In genomic region chrX:129577473-129577872, GRCh38 we compare ENCODE assay signal across 12 cellular contexts. TPM values are rescaled to one million over a fixed set of nuclear protein-coding genes. Genes with fewer than 3 reads are reported as not detected.
A peak's percentile ranks its signal among the peaks of the same experiment; 100 is the strongest.
DNase-seq lines count a peak whose midpoint lies in the region; ATAC-seq and TF ChIP-seq lines count a peak whose summit lies in the region.
"Had no signal": no experiment of that assay in that cellular context is flagged by ENCODE, and none has a peak within 500 bp of the region (broad histone marks: within the 10 kb centered on the region; RNA-seq: fewer than 3 reads in every experiment).

No MANE protein-coding gene starts in this region.

- dilution Hi-C loops in IMR-90 (cut with HindIII; ENCODE audit: low sequenced_read_pairs, unreplicated experiment), result no loop called here

- no peaks in the 10 kb centered on the region for H4K20me1 ChIP-seq in IMR-90 (ENCODE audit: insufficient read depth, low read length)

- H3K27me3 ChIP-seq in AG04450 (ENCODE audit: control insufficient read depth, insufficient read depth, low read length) (no peaks in the 10 kb centered on the region), IMR-90 (ENCODE audit: control insufficient read depth, insufficient read depth, low read length) (no peaks in the 10 kb centered on the region; the same call in 1 of the 2 replicates), mesendoderm (ENCODE audit: insufficient read depth, low read length, poor library complexity) (no peaks in the 10 kb centered on the region)

- H3K23ac ChIP-seq in IMR-90 (ENCODE audit: low read depth, low read length) (no peak overlapping the region), mesendoderm (ENCODE audit: low read length) (no peak overlapping the region)

- H3K14ac ChIP-seq in IMR-90 (replicated peaks; ENCODE audit: low read depth, low read length), result no peak overlapping the region

- DNase-seq in AG04450 (ENCODE audit: low read depth, low spot score), result peak; percentile 42
- peak; percentile 83 for DNase-seq in IMR-90
- no peak for DNase-seq in coronary artery (ENCODE audit: low spot score)
- peak; percentile 23 for DNase-seq in mesendoderm
- no peak for DNase-seq in NCI-H446 treated with DMSO at 0.1 percent for 48 hours (lab: John Stamatoyannopoulos, UW)
- no peak for DNase-seq in GM10266 (ENCODE audit: extremely low spot score)
- DNase-seq: activated CD8-positive, alpha-beta memory T cell treated with anti-CD3 and anti-CD28 coated beads for 24 hours; central memory CD4-positive, alpha-beta T cell; immature natural killer cell; NCI-H146 had no signal

- no peak overlapping the region for H3K4ac ChIP-seq in IMR-90 (ENCODE audit: low read depth, low read length)
- no peak overlapping the region for H3K4ac ChIP-seq in mesendoderm (ENCODE audit: low read depth, low read length)

- peak overlapping the region; percentile 21 for H3K27ac ChIP-seq in AG04450 (ENCODE audit: low read depth, low read length)
- H3K27ac ChIP-seq in IMR-90 (ENCODE audit: insufficient read depth, low read length), result no peak overlapping the region
- peak overlapping the region; percentile 52 to 59 for H3K27ac ChIP-seq in coronary artery
- no peak overlapping the region for H3K27ac ChIP-seq in mesendoderm (ENCODE audit: low read depth, low read length)

- TF ChIP-seq CTCF in AG04450 (IDR thresholded peaks at IDR 0.05; ENCODE audit: low read depth, low read length) (no peak), IMR-90 (conservative IDR thresholded peaks at IDR 0.05; ENCODE audit: low read depth, low read length) (no peak), coronary artery (IDR thresholded peaks at IDR 0.05) (no peak), GM10266 (IDR thresholded peaks at IDR 0.05; ENCODE audit: control insufficient read depth, insufficient read depth, low read depth, missing control alignments) (no peak)

- H2BK5ac ChIP-seq in IMR-90 (ENCODE audit: low read depth, low read length, poor library complexity, severe bottlenecking), result no peak overlapping the region
- no peak overlapping the region for H2BK5ac ChIP-seq in mesendoderm (ENCODE audit: low read length)

- H3K4me2 ChIP-seq in IMR-90 (ENCODE audit: low read depth, low read length) (no peak overlapping the region), mesendoderm (ENCODE audit: low read length) (no peak overlapping the region)

- H2BK120ac ChIP-seq in IMR-90 (ENCODE audit: low read depth, low read length) (no peak overlapping the region), mesendoderm (ENCODE audit: low read depth, low read length) (no peak overlapping the region)

- no TSS peak for BruUV-seq in IMR-90 (replicated peaks; lab: Mats Ljungman, UMichigan)

- H2BK15ac ChIP-seq in IMR-90 (ENCODE audit: low read depth, low read length), result no peak overlapping the region
- no peak overlapping the region for H2BK15ac ChIP-seq in mesendoderm (replicated peaks; ENCODE audit: low read depth)

- WGBS in IMR-90 (ENCODE audit: extremely low coverage in 2 of 2, insufficient read length in 1 of 2), 2 experiments, result no CpG with 5 or more reads among the region's 5 CpGs
- no CpG with 5 or more reads among the region's 5 CpGs for WGBS in mesendoderm (ENCODE audit: extremely low coverage, insufficient coverage, low lambda C conversion rate)

- no peak overlapping the region for H2BK20ac ChIP-seq in IMR-90 (ENCODE audit: low read depth, low read length)

- no peak overlapping the region for H2AFZ ChIP-seq in IMR-90 (replicated peaks; ENCODE audit: low read length, poor library complexity)

- POLR2A ChIA-PET in AG04450 (lab: Yijun Ruan, JAX) (no interaction called here), IMR-90 (lab: Charles Lee; ENCODE audit: unreplicated experiment) (interaction anchor here (0.6 kb wide), 1 partner anchor 54 kb away, joined by 3 read pairs; the partner anchor contains the start of gene SMARCA1)

- H3K18ac ChIP-seq in IMR-90 (ENCODE audit: low read depth, low read length), result no peak overlapping the region
- no peak overlapping the region for H3K18ac ChIP-seq in mesendoderm (ENCODE audit: low read length)

- H3K9me1 ChIP-seq in IMR-90 (ENCODE audit: insufficient read depth, low read length), result no peaks in the 10 kb centered on the region

- no peaks in the 10 kb centered on the region; a peak in 1 of 4 replicates for H3K79me1 ChIP-seq in IMR-90 (ENCODE audit: low read depth in 1 of 2, low read length in 2 of 2)
- no peaks in the 10 kb centered on the region for H3K79me1 ChIP-seq in mesendoderm (ENCODE audit: low read length)

- ATAC-seq in IMR-90 (ENCODE audit: low read depth) (peak; percentile 98), HG03039 (IDR thresholded peaks at IDR 0.05; ENCODE audit: unreplicated experiment) (no peak), HG02571 (IDR thresholded peaks at IDR 0.05; ENCODE audit: unreplicated experiment) (no peak)

- H3K4me1 ChIP-seq in IMR-90 (ENCODE audit: control insufficient read depth, insufficient read depth, low read length) (no peaks in the 10 kb centered on the region), mesendoderm (ENCODE audit: control insufficient read depth, low read depth, low read length) (no peaks in the 10 kb centered on the region)

- H2AK5ac ChIP-seq in IMR-90 (ENCODE audit: low read depth, low read length), result no peak overlapping the region
- no peak overlapping the region for H2AK5ac ChIP-seq in mesendoderm (ENCODE audit: low read length)

- H4K5ac ChIP-seq in IMR-90 (ENCODE audit: low read depth, low read length) (no peak overlapping the region), mesendoderm (ENCODE audit: low read length) (no peak overlapping the region)

- intact Hi-C loops in IMR-90 (cut with micrococcal nuclease), result no loop called here

- in situ Hi-C loops in IMR-90 (cut with MboI; ENCODE audit: low sequenced_read_pairs), result no loop called here

- H3K9me3 ChIP-seq in AG04450 (ENCODE audit: control insufficient read depth, insufficient read depth, low read length) (no peaks in the 10 kb centered on the region), IMR-90 (ENCODE audit: control insufficient read depth, insufficient read depth, low read length) (no peaks in the 10 kb centered on the region)

- H4K91ac ChIP-seq in IMR-90 (ENCODE audit: insufficient read depth, low read depth, low read length), result no peak overlapping the region

- no peak for TF ChIP-seq RAD21 in IMR-90 (IDR thresholded peaks at IDR 0.05; ENCODE audit: low read length)

- H3K9ac ChIP-seq in IMR-90 (ENCODE audit: low read depth, low read length), result no peak overlapping the region
- H3K9ac ChIP-seq in mesendoderm (ENCODE audit: low read length), result no peak overlapping the region

- H3K56ac ChIP-seq in IMR-90 (ENCODE audit: extremely low read depth, insufficient read depth, low read length) (no peak overlapping the region), mesendoderm (ENCODE audit: low read length) (no peak overlapping the region)

- no peak overlapping the region for H2AK9ac ChIP-seq in IMR-90 (replicated peaks; ENCODE audit: low read depth, low read length, poor library complexity)

- TF ChIP-seq POLR2A in IMR-90 (IDR thresholded peaks at IDR 0.05; ENCODE audit: low read depth, low read length), result no peak

- peaks cover 1% of the 10 kb centered on the region; the same call in 1 of the 2 replicates for H3K36me3 ChIP-seq in IMR-90 (ENCODE audit: control insufficient read depth, insufficient read depth, low read length)
- H3K36me3 ChIP-seq in mesendoderm (ENCODE audit: control insufficient read depth, insufficient read depth, low read length), result no peaks in the 10 kb centered on the region

- H4K8ac ChIP-seq in IMR-90 (ENCODE audit: low read depth in 2 of 2, low read length in 2 of 2), result no peak overlapping the region
- no peak overlapping the region for H4K8ac ChIP-seq in mesendoderm (ENCODE audit: low read depth, low read length)

- CTCF ChIA-PET in AG04450 (lab: Charles Lee), result no interaction called here
- CTCF ChIA-PET in IMR-90 (lab: Yijun Ruan, JAX), result no interaction called here

- H3K4me3 ChIP-seq in AG04450 (ENCODE audit: low read depth, low read length) (no peak overlapping the region), IMR-90 (ENCODE audit: insufficient read depth, low read depth, low read length) (no peak overlapping the region), coronary artery (no peak overlapping the region), mesendoderm (ENCODE audit: low read length) (no peak overlapping the region)

- no peaks in the 10 kb centered on the region for H3K79me2 ChIP-seq in mesendoderm (ENCODE audit: control insufficient read depth, insufficient read depth, low read length)

TF ChIP-seq in IMR-90, 13 proteins besides CTCF, POLR2A, EP300 and RAD21 (continues in another document):
- no peak for TF ChIP-seq USF2 (IDR thresholded peaks at IDR 0.05; ENCODE audit: low read depth, low read length)
- TF ChIP-seq, protein P1, sequence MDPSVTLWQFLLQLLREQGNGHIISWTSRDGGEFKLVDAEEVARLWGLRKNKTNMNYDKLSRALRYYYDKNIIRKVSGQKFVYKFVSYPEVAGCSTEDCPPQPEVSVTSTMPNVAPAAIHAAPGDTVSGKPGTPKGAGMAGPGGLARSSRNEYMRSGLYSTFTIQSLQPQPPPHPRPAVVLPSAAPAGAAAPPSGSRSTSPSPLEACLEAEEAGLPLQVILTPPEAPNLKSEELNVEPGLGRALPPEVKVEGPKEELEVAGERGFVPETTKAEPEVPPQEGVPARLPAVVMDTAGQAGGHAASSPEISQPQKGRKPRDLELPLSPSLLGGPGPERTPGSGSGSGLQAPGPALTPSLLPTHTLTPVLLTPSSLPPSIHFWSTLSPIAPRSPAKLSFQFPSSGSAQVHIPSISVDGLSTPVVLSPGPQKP (IDR thresholded peaks at IDR 0.05; ENCODE audit: borderline replicate concordance, low read depth, low read length), result no peak

RNA-seq across cellular contexts. Expression of gene OCRL, which starts 37.4 kb away (rescaled TPM):
- polyA plus RNA-seq in AG04450 (2011; rRNA removed), result 26.5 and 29.6 TPM in 2 replicates
- 16.2 and 22.9 TPM in 2 replicates for polyA minus RNA-seq in AG04450 (2011; rRNA and poly(A)+ RNA removed)
- 18.9 and 20.6 TPM in 2 replicates for total RNA-seq in IMR-90 (2012; rRNA removed)
- polyA plus RNA-seq in IMR-90 (2012; rRNA removed), result 16.3 and 19.4 TPM in 2 replicates
- 5.4 and 5.6 TPM in 2 replicates for polyA plus RNA-seq in IMR-90 (2012; cell fraction: cytosol; rRNA removed)
- polyA plus RNA-seq in IMR-90 (2012; cell fraction: nucleus; rRNA removed; ENCODE audit: low replicate concordance), result 5.1 and 26.5 TPM in 2 replicates
- polyA plus RNA-seq in mesendoderm (2013, experiment 1 of 2), result 8.7 TPM
- polyA plus RNA-seq in mesendoderm (2013, experiment 2 of 2), result 8.9 TPM

RNA-seq across cellular contexts. Expression of gene SMARCA1, which starts 54.2 kb away (rescaled TPM):
- 55.5 and 76.9 TPM in 2 replicates for polyA plus RNA-seq in AG04450 (2011; rRNA removed)
- polyA minus RNA-seq in AG04450 (2011; rRNA and poly(A)+ RNA removed), result 18.7 and 41.2 TPM in 2 replicates
- 31.0 and 71.4 TPM in 2 replicates for total RNA-seq in IMR-90 (2012; rRNA removed)
- 24.5 and 32.8 TPM in 2 replicates for polyA plus RNA-seq in IMR-90 (2012; rRNA removed)
- polyA plus RNA-seq in IMR-90 (2012; cell fraction: cytosol; rRNA removed), result 6.7 and 8.9 TPM in 2 replicates
- 3.7 and 16.1 TPM in 2 replicates for polyA plus RNA-seq in IMR-90 (2012; cell fraction: nucleus; rRNA removed; ENCODE audit: low replicate concordance)
- polyA plus RNA-seq in mesendoderm (2013, experiment 1 of 2), result 37.9 TPM
- 38.0 TPM for polyA plus RNA-seq in mesendoderm (2013, experiment 2 of 2)

Comparison
In these comparisons a context has a peak if more than half of its experiments do, and no peak if none do; other contexts are left out.
1. DNase-seq: peak in AG04450 (single experiment), IMR-90 (single experiment) and mesendoderm (single experiment); none in coronary artery (single experiment), NCI-H446 treated with DMSO at 0.1 percent for 48 hours (single experiment) and GM10266 (single experiment).
2. H3K27ac ChIP-seq: peak in AG04450 (single experiment) and coronary artery (2 of 2); none in IMR-90 (single experiment) and mesendoderm (single experiment).